ENCODE assay signal across 1 cellular context in the genomic region with DNA sequence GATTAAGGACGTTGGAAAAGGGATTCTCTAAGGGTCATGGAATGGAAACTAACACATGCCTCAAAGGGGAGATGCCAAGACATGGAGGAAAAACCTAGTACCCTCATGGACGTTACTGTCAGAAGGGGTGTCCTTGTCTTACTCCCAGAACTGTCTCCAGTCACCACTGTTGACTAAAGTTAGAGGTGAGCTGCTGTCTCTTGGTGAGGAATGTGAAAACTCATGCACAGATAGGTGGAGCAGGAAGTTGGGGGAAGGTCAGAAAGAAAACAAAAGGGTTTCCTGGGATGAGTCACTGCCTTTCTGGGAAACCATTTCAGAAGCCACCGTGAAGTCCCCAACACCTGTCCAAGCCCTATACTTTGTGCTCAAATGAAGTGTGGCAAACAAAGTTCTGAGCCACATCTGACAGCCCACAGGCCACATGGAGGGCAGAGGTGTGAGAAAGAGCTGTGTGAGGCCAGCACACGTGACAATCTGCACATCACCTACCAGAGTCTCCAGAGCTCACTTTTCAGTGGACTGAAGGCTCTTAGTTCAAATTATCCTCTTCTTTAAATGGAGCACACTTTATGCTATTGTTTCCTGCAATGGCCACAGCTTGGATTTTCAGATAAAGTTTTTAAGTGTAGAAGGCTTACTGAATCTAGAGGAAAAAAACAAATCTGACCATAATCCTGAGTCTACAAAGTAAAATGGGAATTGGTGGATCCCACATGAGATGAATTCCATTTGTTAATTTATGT.
TF ChIP-seq lines count a peak whose summit lies in the region.

No MANE protein-coding gene starts in this region.

TF ChIP-seq in HepG2, 621 proteins besides CTCF, POLR2A, EP300 and RAD21 (continued from another document and continues in another):
- TF ChIP-seq, protein P1, sequence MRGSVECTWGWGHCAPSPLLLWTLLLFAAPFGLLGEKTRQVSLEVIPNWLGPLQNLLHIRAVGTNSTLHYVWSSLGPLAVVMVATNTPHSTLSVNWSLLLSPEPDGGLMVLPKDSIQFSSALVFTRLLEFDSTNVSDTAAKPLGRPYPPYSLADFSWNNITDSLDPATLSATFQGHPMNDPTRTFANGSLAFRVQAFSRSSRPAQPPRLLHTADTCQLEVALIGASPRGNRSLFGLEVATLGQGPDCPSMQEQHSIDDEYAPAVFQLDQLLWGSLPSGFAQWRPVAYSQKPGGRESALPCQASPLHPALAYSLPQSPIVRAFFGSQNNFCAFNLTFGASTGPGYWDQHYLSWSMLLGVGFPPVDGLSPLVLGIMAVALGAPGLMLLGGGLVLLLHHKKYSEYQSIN (CRISPR knock-in tag; IDR thresholded peaks at IDR 0.05; ENCODE audit: borderline replicate concordance) = no peak
- TF ChIP-seq, protein P2, sequence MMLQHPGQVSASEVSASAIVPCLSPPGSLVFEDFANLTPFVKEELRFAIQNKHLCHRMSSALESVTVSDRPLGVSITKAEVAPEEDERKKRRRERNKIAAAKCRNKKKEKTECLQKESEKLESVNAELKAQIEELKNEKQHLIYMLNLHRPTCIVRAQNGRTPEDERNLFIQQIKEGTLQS (CRISPR knock-in tag; IDR thresholded peaks at IDR 0.05) = peak; percentile 98
- TF ChIP-seq ZNF253 (CRISPR knock-in tag; IDR thresholded peaks at IDR 0.05; ENCODE audit: borderline replicate concordance) = peak; percentile 99
- TF ChIP-seq ZNF839 (CRISPR knock-in tag; IDR thresholded peaks at IDR 0.05; ENCODE audit: borderline replicate concordance) = 0 out of 2 replicates have a peak, but pooled peaks have one; percentile 16
- no peak for TF ChIP-seq ZNF138 (CRISPR knock-in tag; IDR thresholded peaks at IDR 0.05; ENCODE audit: low read depth)
- no peak for TF ChIP-seq ZNF10 (CRISPR knock-in tag; IDR thresholded peaks at IDR 0.05; ENCODE audit: borderline replicate concordance, low read depth)
- TF ChIP-seq, protein P3, sequence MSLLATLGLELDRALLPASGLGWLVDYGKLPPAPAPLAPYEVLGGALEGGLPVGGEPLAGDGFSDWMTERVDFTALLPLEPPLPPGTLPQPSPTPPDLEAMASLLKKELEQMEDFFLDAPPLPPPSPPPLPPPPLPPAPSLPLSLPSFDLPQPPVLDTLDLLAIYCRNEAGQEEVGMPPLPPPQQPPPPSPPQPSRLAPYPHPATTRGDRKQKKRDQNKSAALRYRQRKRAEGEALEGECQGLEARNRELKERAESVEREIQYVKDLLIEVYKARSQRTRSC (CRISPR knock-in tag; IDR thresholded peaks at IDR 0.05; ENCODE audit: low read depth) = peak; percentile 76; the same call in 1 of the 2 replicates
- TF ChIP-seq ZNF337 (CRISPR knock-in tag; IDR thresholded peaks at IDR 0.05; ENCODE audit: borderline replicate concordance, low read depth) = peak; percentile 99; the same call in 1 of the 2 replicates
- TF ChIP-seq ZNF619 (CRISPR knock-in tag; IDR thresholded peaks at IDR 0.05) = peak; percentile 54; the same call in 1 of the 2 replicates
- TF ChIP-seq, protein P4, sequence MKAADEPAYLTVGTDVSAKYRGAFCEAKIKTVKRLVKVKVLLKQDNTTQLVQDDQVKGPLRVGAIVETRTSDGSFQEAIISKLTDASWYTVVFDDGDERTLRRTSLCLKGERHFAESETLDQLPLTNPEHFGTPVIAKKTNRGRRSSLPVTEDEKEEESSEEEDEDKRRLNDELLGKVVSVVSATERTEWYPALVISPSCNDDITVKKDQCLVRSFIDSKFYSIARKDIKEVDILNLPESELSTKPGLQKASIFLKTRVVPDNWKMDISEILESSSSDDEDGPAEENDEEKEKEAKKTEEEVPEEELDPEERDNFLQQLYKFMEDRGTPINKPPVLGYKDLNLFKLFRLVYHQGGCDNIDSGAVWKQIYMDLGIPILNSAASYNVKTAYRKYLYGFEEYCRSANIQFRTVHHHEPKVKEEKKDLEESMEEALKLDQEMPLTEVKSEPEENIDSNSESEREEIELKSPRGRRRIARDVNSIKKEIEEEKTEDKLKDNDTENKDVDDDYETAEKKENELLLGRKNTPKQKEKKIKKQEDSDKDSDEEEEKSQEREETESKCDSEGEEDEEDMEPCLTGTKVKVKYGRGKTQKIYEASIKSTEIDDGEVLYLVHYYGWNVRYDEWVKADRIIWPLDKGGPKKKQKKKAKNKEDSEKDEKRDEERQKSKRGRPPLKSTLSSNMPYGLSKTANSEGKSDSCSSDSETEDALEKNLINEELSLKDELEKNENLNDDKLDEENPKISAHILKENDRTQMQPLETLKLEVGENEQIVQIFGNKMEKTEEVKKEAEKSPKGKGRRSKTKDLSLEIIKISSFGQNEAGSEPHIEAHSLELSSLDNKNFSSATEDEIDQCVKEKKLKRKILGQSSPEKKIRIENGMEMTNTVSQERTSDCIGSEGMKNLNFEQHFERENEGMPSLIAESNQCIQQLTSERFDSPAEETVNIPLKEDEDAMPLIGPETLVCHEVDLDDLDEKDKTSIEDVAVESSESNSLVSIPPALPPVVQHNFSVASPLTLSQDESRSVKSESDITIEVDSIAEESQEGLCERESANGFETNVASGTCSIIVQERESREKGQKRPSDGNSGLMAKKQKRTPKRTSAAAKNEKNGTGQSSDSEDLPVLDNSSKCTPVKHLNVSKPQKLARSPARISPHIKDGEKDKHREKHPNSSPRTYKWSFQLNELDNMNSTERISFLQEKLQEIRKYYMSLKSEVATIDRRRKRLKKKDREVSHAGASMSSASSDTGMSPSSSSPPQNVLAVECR (CRISPR knock-in tag; IDR thresholded peaks at IDR 0.05; ENCODE audit: borderline replicate concordance) = peak; percentile 53; the same call in 1 of the 2 replicates
- peak; percentile 80; the same call in 1 of the 2 replicates for TF ChIP-seq BRD4 (CRISPR knock-in tag; IDR thresholded peaks at IDR 0.05)
- no peak for TF ChIP-seq NFE2L1 (CRISPR knock-in tag; IDR thresholded peaks at IDR 0.05; ENCODE audit: borderline replicate concordance)
- TF ChIP-seq, protein P5, sequence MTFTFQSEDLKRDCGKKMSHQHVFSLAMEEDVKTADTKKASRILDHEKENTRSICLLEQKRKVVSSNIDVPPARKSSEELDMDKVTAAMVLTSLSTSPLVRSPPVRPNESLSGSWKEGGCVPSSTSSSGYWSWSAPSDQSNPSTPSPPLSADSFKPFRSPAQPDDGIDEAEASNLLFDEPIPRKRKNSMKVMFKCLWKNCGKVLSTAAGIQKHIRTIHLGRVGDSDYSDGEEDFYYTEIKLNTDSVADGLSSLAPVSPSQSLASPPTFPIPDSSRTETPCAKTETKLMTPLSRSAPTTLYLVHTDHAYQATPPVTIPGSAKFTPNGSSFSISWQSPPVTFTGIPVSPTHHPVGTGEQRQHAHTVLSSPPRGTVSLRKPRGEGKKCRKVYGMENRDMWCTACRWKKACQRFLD (CRISPR knock-in tag; IDR thresholded peaks at IDR 0.05; ENCODE audit: borderline replicate concordance) = no peak
- TF ChIP-seq ZNF782 (CRISPR knock-in tag; IDR thresholded peaks at IDR 0.05; ENCODE audit: borderline replicate concordance) = peak; percentile 89; the same call in 1 of the 2 replicates
- TF ChIP-seq, protein P6, sequence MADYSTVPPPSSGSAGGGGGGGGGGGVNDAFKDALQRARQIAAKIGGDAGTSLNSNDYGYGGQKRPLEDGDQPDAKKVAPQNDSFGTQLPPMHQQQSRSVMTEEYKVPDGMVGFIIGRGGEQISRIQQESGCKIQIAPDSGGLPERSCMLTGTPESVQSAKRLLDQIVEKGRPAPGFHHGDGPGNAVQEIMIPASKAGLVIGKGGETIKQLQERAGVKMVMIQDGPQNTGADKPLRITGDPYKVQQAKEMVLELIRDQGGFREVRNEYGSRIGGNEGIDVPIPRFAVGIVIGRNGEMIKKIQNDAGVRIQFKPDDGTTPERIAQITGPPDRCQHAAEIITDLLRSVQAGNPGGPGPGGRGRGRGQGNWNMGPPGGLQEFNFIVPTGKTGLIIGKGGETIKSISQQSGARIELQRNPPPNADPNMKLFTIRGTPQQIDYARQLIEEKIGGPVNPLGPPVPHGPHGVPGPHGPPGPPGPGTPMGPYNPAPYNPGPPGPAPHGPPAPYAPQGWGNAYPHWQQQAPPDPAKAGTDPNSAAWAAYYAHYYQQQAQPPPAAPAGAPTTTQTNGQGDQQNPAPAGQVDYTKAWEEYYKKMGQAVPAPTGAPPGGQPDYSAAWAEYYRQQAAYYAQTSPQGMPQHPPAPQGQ (CRISPR knock-in tag; IDR thresholded peaks at IDR 0.05; ENCODE audit: borderline replicate concordance) = peak; percentile 93; the same call in 1 of the 2 replicates
- no peak for TF ChIP-seq ZNF256 (CRISPR knock-in tag; conservative IDR thresholded peaks at IDR 0.05)
- no peak for TF ChIP-seq SYNCRIP (IDR thresholded peaks at IDR 0.05; ENCODE audit: insufficient read depth, low read depth, low read length)
- peak; percentile 61 for TF ChIP-seq POLR2AphosphoS5 (IDR thresholded peaks at IDR 0.05; ENCODE audit: low read depth, low read length)
- TF ChIP-seq ZNF878 (CRISPR knock-in tag; IDR thresholded peaks at IDR 0.05) = no peak
- TF ChIP-seq AKAP8 (CRISPR knock-in tag; IDR thresholded peaks at IDR 0.05) = peak; percentile 87; the same call in 1 of the 2 replicates
- TF ChIP-seq GTF2F1 (IDR thresholded peaks at IDR 0.05; ENCODE audit: low read length) = no peak; the same call in 1 of the 2 replicates
- peak; percentile 95 for TF ChIP-seq KDM3A (CRISPR knock-in tag; IDR thresholded peaks at IDR 0.05; ENCODE audit: low read depth)
- no peak for TF ChIP-seq ZNF446 (CRISPR knock-in tag; IDR thresholded peaks at IDR 0.05)
- no peak for TF ChIP-seq ZFP62 (CRISPR knock-in tag; IDR thresholded peaks at IDR 0.05)
- TF ChIP-seq ZNF350 (CRISPR knock-in tag; IDR thresholded peaks at IDR 0.05; ENCODE audit: borderline replicate concordance, low read depth) = peak; percentile 99
- TF ChIP-seq, protein P7, sequence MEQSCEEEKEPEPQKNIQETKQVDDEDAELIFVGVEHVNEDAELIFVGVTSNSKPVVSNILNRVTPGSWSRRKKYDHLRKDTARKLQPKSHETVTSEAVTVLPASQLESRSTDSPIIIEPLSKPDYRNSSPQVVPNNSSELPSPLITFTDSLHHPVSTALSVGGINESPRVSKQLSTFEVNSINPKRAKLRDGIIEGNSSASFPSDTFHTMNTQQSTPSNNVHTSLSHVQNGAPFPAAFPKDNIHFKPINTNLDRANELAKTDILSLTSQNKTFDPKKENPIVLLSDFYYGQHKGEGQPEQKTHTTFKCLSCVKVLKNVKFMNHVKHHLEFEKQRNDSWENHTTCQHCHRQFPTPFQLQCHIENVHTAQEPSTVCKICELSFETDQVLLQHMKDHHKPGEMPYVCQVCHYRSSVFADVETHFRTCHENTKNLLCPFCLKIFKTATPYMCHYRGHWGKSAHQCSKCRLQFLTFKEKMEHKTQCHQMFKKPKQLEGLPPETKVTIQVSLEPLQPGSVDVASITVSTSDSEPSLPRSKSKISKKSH (CRISPR knock-in tag; IDR thresholded peaks at IDR 0.05; ENCODE audit: borderline replicate concordance) = no peak
- TF ChIP-seq GATAD1 (CRISPR knock-in tag; IDR thresholded peaks at IDR 0.05) = peak; percentile 89; the same call in 1 of the 2 replicates
- TF ChIP-seq ZNF546 (CRISPR knock-in tag; conservative IDR thresholded peaks at IDR 0.05) = peak; percentile 97
- no peak for TF ChIP-seq CENPX (CRISPR knock-in tag; IDR thresholded peaks at IDR 0.05)
- TF ChIP-seq KDM2A (CRISPR knock-in tag; IDR thresholded peaks at IDR 0.05; ENCODE audit: borderline replicate concordance, low read depth) = peak; percentile 96
- peak; percentile 100 for TF ChIP-seq JUNB (CRISPR knock-in tag; IDR thresholded peaks at IDR 0.05; ENCODE audit: borderline replicate concordance)
- no peak for TF ChIP-seq ZNF326 (CRISPR knock-in tag; IDR thresholded peaks at IDR 0.05; ENCODE audit: borderline replicate concordance)
- TF ChIP-seq, protein P8, sequence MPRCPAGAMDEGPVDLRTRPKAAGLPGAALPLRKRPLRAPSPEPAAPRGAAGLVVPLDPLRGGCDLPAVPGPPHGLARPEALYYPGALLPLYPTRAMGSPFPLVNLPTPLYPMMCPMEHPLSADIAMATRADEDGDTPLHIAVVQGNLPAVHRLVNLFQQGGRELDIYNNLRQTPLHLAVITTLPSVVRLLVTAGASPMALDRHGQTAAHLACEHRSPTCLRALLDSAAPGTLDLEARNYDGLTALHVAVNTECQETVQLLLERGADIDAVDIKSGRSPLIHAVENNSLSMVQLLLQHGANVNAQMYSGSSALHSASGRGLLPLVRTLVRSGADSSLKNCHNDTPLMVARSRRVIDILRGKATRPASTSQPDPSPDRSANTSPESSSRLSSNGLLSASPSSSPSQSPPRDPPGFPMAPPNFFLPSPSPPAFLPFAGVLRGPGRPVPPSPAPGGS (CRISPR knock-in tag; IDR thresholded peaks at IDR 0.05) = peak; percentile 99
- TF ChIP-seq JDP2 (CRISPR knock-in tag; IDR thresholded peaks at IDR 0.05; ENCODE audit: borderline replicate concordance) = no peak; the same call in 1 of the 2 replicates
- no peak for TF ChIP-seq AGO2 (optimal IDR thresholded peaks at IDR 0.05; ENCODE audit: low read depth, low read length)
- TF ChIP-seq, protein P9, sequence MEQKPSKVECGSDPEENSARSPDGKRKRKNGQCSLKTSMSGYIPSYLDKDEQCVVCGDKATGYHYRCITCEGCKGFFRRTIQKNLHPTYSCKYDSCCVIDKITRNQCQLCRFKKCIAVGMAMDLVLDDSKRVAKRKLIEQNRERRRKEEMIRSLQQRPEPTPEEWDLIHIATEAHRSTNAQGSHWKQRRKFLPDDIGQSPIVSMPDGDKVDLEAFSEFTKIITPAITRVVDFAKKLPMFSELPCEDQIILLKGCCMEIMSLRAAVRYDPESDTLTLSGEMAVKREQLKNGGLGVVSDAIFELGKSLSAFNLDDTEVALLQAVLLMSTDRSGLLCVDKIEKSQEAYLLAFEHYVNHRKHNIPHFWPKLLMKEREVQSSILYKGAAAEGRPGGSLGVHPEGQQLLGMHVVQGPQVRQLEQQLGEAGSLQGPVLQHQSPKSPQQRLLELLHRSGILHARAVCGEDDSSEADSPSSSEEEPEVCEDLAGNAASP (CRISPR knock-in tag; IDR thresholded peaks at IDR 0.05; ENCODE audit: borderline replicate concordance) = peak; percentile 94; the same call in 1 of the 2 replicates
